14 cellular contexts compared by ENCODE assay signal in genomic region chr2:39608690-39609457, GRCh38. TPM values are rescaled to one million over a fixed set of nuclear protein-coding genes. Genes with fewer than 3 reads are reported as not detected.
DNase-seq lines count a peak whose midpoint lies in the region; ATAC-seq and TF ChIP-seq lines count a peak whose summit lies in the region.
"Had no signal": no experiment of that assay in that cellular context is flagged by ENCODE, and none has a peak within 500 bp of the region (broad histone marks: within the 10 kb centered on the region; RNA-seq: fewer than 3 reads in every experiment).

No MANE protein-coding gene starts in this region.

- H3K27me3 ChIP-seq in upper lobe of right lung = no peaks in the 10 kb centered on the region

- intact Hi-C loops in upper lobe of right lung (cut with DNase I) = no loop called here

- no peak for TF ChIP-seq CTCF in upper lobe of right lung (IDR thresholded peaks at IDR 0.05)

- no peaks in the 10 kb centered on the region for H3K9me3 ChIP-seq in upper lobe of right lung

- peaks cover 9% of the 10 kb centered on the region for H3K4me1 ChIP-seq in upper lobe of right lung

- H3K36me3 ChIP-seq in upper lobe of right lung = no peaks in the 10 kb centered on the region
- H3K36me3 ChIP-seq: WERI-Rb-1 had no signal

- H3K27ac ChIP-seq in upper lobe of right lung = no peak overlapping the region
- H3K27ac ChIP-seq: WERI-Rb-1 had no signal

- DNase-seq in SKM-1 treated with dmso at 0.1 percent for 144 hours (lab: John Stamatoyannopoulos, UW; ENCODE audit: unreplicated experiment) (peak; percentile 36), SKM-1 (lab: John Stamatoyannopoulos, UW; ENCODE audit: unreplicated experiment) (no peak), globus pallidus (ENCODE audit: low spot score) (peak; percentile 26), myocyte (ENCODE audit: low read depth) (peak; percentile 75), upper lobe of right lung (no peak)
- DNase-seq in activated CD4-positive, alpha-beta T cell treated with anti-CD3 and anti-CD28 coated beads for 4 hours = no peak
- DNase-seq: 8988T; activated naive CD4-positive, alpha-beta T cell treated with Interleukin-2 at 50 U/mL for 16 hours; CD4-positive, alpha-beta memory T cell; KBM-7; WERI-Rb-1 had no signal

- ATAC-seq in upper lobe of right lung (peak; percentile 94), HG02870 (IDR thresholded peaks at IDR 0.05; ENCODE audit: unreplicated experiment) (no peak), GM19455 (IDR thresholded peaks at IDR 0.05; ENCODE audit: unreplicated experiment) (no peak)
- ATAC-seq: SK-N-SH treated with all-trans-retinoic acid at 6 μM for 48 hours had no signal

- H3K4me3 ChIP-seq in upper lobe of right lung = no peak overlapping the region

RNA-seq across cellular contexts. Expression of gene TMEM178A, which starts 56.8 kb away (rescaled TPM):
- 2.0 and 5.3 TPM in 2 replicates for total RNA-seq in myocyte
- polyA plus RNA-seq in myocyte (2012) = 5.4 TPM
- 9.5 TPM for total RNA-seq in upper lobe of right lung
- total RNA-seq: CD4-positive, alpha-beta memory T cell had no signal
- polyA plus RNA-seq: CD4-positive, alpha-beta memory T cell had no signal

Comparison
In these comparisons a context has a peak if more than half of its experiments do, and no peak if none do; other contexts are left out.
1. DNase-seq: peak in SKM-1 treated with dmso at 0.1 percent for 144 hours (single experiment), globus pallidus (single experiment) and myocyte (single experiment); none in SKM-1 (single experiment), upper lobe of right lung (single experiment) and activated CD4-positive, alpha-beta T cell treated with anti-CD3 and anti-CD28 coated beads for 4 hours (0 of 2).